ENCODE assay signal across 8 cellular contexts in genomic region chr9:99823392-99824377, GRCh38. TPM values are rescaled to one million over a fixed set of nuclear protein-coding genes. Genes with fewer than 3 reads are reported as not detected.
DNase-seq lines count a peak whose midpoint lies in the region; ATAC-seq and TF ChIP-seq lines count a peak whose summit lies in the region.

No MANE protein-coding gene starts in this region.

- CTCF ChIA-PET in AG04449 (lab: Yijun Ruan, JAX), result interaction anchor here (0.7 to 1.8 kb wide), 10 partner anchors 11 to 638 kb away, joined by 3 to 6 read pairs (median 3); partner anchors contain the start of gene STX17

- no peak for TF ChIP-seq CTCF in AG04449 (IDR thresholded peaks at IDR 0.05; ENCODE audit: insufficient read depth, low read length, missing control alignments)
- no peak for TF ChIP-seq CTCF in breast epithelium (IDR thresholded peaks at IDR 0.05)

- peak overlapping the region; percentile 95 for H3K4me3 ChIP-seq in AG04449 (ENCODE audit: low read depth, low read length)
- H3K4me3 ChIP-seq in HAP-1, result peak overlapping the region; percentile 77
- peak overlapping the region; percentile 87 to 96 (median 91) for H3K4me3 ChIP-seq in breast epithelium

- POLR2A ChIA-PET in AG04449 (lab: Yijun Ruan, JAX), result no interaction called here

- no peaks in the 10 kb centered on the region for H3K27me3 ChIP-seq in HAP-1 (ENCODE audit: low read depth)
- H3K27me3 ChIP-seq in breast epithelium, result peaks cover 0 to 25% of the 10 kb centered on the region in 2 donors

- intact Hi-C loops in breast epithelium (cut with DNase I; ENCODE audit: low total_unique reads), result no loop called here

- no peak for ATAC-seq in GM19328 (IDR thresholded peaks at IDR 0.05; ENCODE audit: unreplicated experiment)

- H3K4me1 ChIP-seq in HAP-1 (peaks cover 8% of the 10 kb centered on the region), breast epithelium (peaks cover 0 to 5% of the 10 kb centered on the region in 2 donors)

- no peak for TF ChIP-seq POLR2A in breast epithelium (IDR thresholded peaks at IDR 0.05)

- in situ Hi-C loops in HAP-1 (cut with MboI; ENCODE audit: low sequenced_read_pairs), result loop anchor here (25.0 kb wide), 1 partner anchor 489 kb away; no protein-coding TSS in a partner anchor

- DNase-seq in AG04449 (ENCODE audit: low read depth, low spot score), result no peak
- peak; percentile 4 to 50 for DNase-seq in HAP-1 (ENCODE audit: low spot score in 2 of 2)
- DNase-seq in UCSD-AML1 (lab: John Stamatoyannopoulos, UW; ENCODE audit: unreplicated experiment), result peak; percentile 22
- peak in 1 of 2 donors; percentile 33 for DNase-seq in breast epithelium (ENCODE audit: low spot score in 2 of 2)
- DNase-seq in left kidney (ENCODE audit: low read depth, low spot score), result peak; percentile 81
- DNase-seq in stimulated activated CD4-positive, alpha-beta T cell treated with anti-CD3 and anti-CD28 coated beads, Interleukin-1b, Interleukin-23, amount 100 ng/mL, for 4 hours (ENCODE audit: low read depth in 2 of 2), result peak; percentile 86 to 87
- DNase-seq in H4 (ENCODE audit: low spot score), result no peak

- H3K27ac ChIP-seq in breast epithelium, result peak overlapping the region in 1 of 2 donors; percentile 99

- no peaks in the 10 kb centered on the region for H3K9me3 ChIP-seq in HAP-1
- H3K9me3 ChIP-seq in breast epithelium, result no peaks in the 10 kb centered on the region

- H3K36me3 ChIP-seq in HAP-1 (replicated peaks) (no peaks in the 10 kb centered on the region), breast epithelium (no peaks in the 10 kb centered on the region)

RNA-seq across cellular contexts. Expression of gene NR4A3, which starts 2.0 kb away (rescaled TPM):
- total RNA-seq in breast epithelium, result 10 to 100 TPM in 1 of 3 donors, 1 to 10 TPM in 2; 1.3 to 34.1 (median 4.9) TPM
- total RNA-seq in H4 (2014; rRNA removed; shearing (Covaris generic)), result 0.06 and 0.08 TPM in 2 replicates

Comparison
In these comparisons a context has a peak if more than half of its experiments do, and no peak if none do; other contexts are left out.
1. DNase-seq: peak in HAP-1 (2 of 2), UCSD-AML1 (single experiment), left kidney (single experiment) and stimulated activated CD4-positive, alpha-beta T cell treated with anti-CD3 and anti-CD28 coated beads, Interleukin-1b, Interleukin-23, amount 100 ng/mL, for 4 hours (2 of 2); none in AG04449 (single experiment) and H4 (single experiment).
2. Peak in every context shown above with its lines, with median percentiles within 50 percentile points of each other: H3K4me3 ChIP-seq.